1 cellular context compared by ENCODE assay signal in genomic region chr1:202807926-202808757, GRCh38.
TF ChIP-seq lines count a peak whose summit lies in the region.

Gene KDM5B (minus strand): TSS chr1:202808421. CDS start chr1:202808305, 116 bp downstream.

TF ChIP-seq in HCT116, 20 proteins besides CTCF, POLR2A, EP300 and RAD21 (continued from another document):
- no peak for TF ChIP-seq ZBTB33 (IDR thresholded peaks at IDR 0.05; ENCODE audit: extremely low read depth, insufficient replicate concordance, low read length)
- peak; percentile 18; the same call in 1 of the 2 replicates for TF ChIP-seq ZFX (IDR thresholded peaks at IDR 0.05)
- no peak for TF ChIP-seq ZNF274 (IDR thresholded peaks at IDR 0.05; ENCODE audit: low read depth, low read length)
- peak; percentile 43 for TF ChIP-seq TCF7L2 (IDR thresholded peaks at IDR 0.05; ENCODE audit: borderline replicate concordance, extremely low read depth, insufficient read depth, insufficient read length)
- peak; percentile 87 for TF ChIP-seq MAX (IDR thresholded peaks at IDR 0.05)
- TF ChIP-seq FOSL1 (IDR thresholded peaks at IDR 0.05; ENCODE audit: low read depth): no peak
